In genomic region chr7:156168434-156168833, GRCh38 we compare ENCODE assay signal across 28 cellular contexts.
"Had no signal": no experiment of that assay in that cellular context is flagged by ENCODE, and none has a peak within 500 bp of the region (broad histone marks: within the 10 kb centered on the region; RNA-seq: fewer than 3 reads in every experiment).

No MANE protein-coding gene starts in this region.

- ATAC-seq: activated CD4-positive, alpha-beta T cell treated with anti-CD3 and anti-CD28 coated beads for 36 hours; activated CD8-positive, alpha-beta T cell treated with anti-CD3 and anti-CD28 coated beads, Interleukin-2, amount 10 ng/mL, durations not matched to agents 7 days and 5 days; activated naive CD4-positive, alpha-beta T cell treated with anti-CD3 and anti-CD28 coated beads, Interleukin-2, amount 50 U/mL, for 72 hours; activated T-cell treated with anti-CD3 and anti-CD28 coated beads, Interleukin-2, amount 50 U/mL, for 4 hours; activated T-helper 17 cell treated with anti-CD3 and anti-CD28 coated beads, Interleukin-2, amount 50 U/mL, for 72 hours; foreskin keratinocyte; gastrocnemius medialis; heart left ventricle had no signal

- H3K27ac ChIP-seq: ascending aorta, breast epithelium, cardiac muscle cell, colonic mucosa, dorsolateral prefrontal cortex, esophagus muscularis mucosa, foreskin keratinocyte, gastrocnemius medialis, heart left ventricle had no signal

- H3K4me3 ChIP-seq: ascending aorta, breast epithelium, cardiac muscle cell, colonic mucosa, dorsolateral prefrontal cortex, esophagus muscularis mucosa, gastrocnemius medialis, heart left ventricle had no signal

- DNase-seq: activated CD4-positive, alpha-beta memory T cell treated with anti-CD3 and anti-CD28 coated beads for 36 hours; activated CD4-positive, alpha-beta T cell treated with anti-CD3 and anti-CD28 coated beads for 36 hours; activated CD4-positive, alpha-beta T cell treated with anti-CD3 and anti-CD28 coated beads, Interleukin-2, amount 10 ng/mL, durations not matched to agents 24 days and 14 days; activated CD4-positive, CD25-positive, alpha-beta regulatory T cell; activated CD4-positive, CD25-positive, alpha-beta regulatory T cell treated with anti-CD3 and anti-CD28 coated beads, Interleukin-2, amount 50 U/mL, for 72 hours; activated CD8-positive, alpha-beta T cell treated with anti-CD3 and anti-CD28 coated beads, Interleukin-2, amount 10 ng/mL, durations not matched to agents 7 days and 5 days; activated gamma-delta T cell; activated naive CD4-positive, alpha-beta T cell; activated naive CD4-positive, alpha-beta T cell treated with anti-CD3 and anti-CD28 coated beads, Interleukin-2, amount 10 ng/mL, durations not matched to agents 7 days and 5 days; activated naive CD8-positive, alpha-beta T cell treated with anti-CD3 and anti-CD28 coated beads, Interleukin-2, amount 10 ng/mL, durations not matched to agents 7 days and 5 days; activated T-cell treated with anti-CD3 and anti-CD28 coated beads, Interleukin-2, amount 50 U/mL, for 4 hours; central memory CD4-positive, alpha-beta T cell; cerebellar nuclear complex; colonic mucosa; dorsolateral prefrontal cortex; effector memory CD4-positive, alpha-beta T cell; erythroblast; foreskin keratinocyte; gastrocnemius medialis; glutamatergic neuron; heart left ventricle; T-helper 2 cell had no signal

- H3K4me1 ChIP-seq: ascending aorta, breast epithelium, colonic mucosa, esophagus muscularis mucosa, foreskin keratinocyte, gastrocnemius medialis, heart left ventricle had no signal

- H3K9me3 ChIP-seq: ascending aorta, breast epithelium, colonic mucosa, esophagus muscularis mucosa, gastrocnemius medialis, heart left ventricle had no signal

- H3K27me3 ChIP-seq: ascending aorta, cardiac muscle cell, colonic mucosa, foreskin keratinocyte, gastrocnemius medialis had no signal

- H3K36me3 ChIP-seq: ascending aorta, breast epithelium, cardiac muscle cell, colonic mucosa, esophagus muscularis mucosa, gastrocnemius medialis, heart left ventricle had no signal
